Comparison of ENCODE assay signal across 8 cellular contexts in genomic region chr3:158109804-158110657, GRCh38. TPM values are rescaled to one million over a fixed set of nuclear protein-coding genes. Genes with fewer than 3 reads are reported as not detected.
DNase-seq lines count a peak whose midpoint lies in the region; ATAC-seq and TF ChIP-seq lines count a peak whose summit lies in the region.

Gene RSRC1 (plus strand): TSS chr3:158110089. CDS start chr3:158122105, 12,016 bp downstream.

- TF ChIP-seq CTCF in OCI-LY7 (conservative IDR thresholded peaks at IDR 0.05; ENCODE audit: low read length): no peak
- no peak for TF ChIP-seq CTCF in epithelial cell of esophagus (IDR thresholded peaks at IDR 0.05; ENCODE audit: insufficient read depth, low read depth, low read length, missing control alignments)

- peak within 1 kb of the TSS; percentile 85 for H3K27ac ChIP-seq in HUES64 (ENCODE audit: low read depth, low read length)
- H3K27ac ChIP-seq in OCI-LY7 (ENCODE audit: low read depth, low read length, poor library complexity, severe bottlenecking): peak within 1 kb of the TSS; percentile 80

- peaks cover 46% of the 10 kb centered on the region for H3K27me3 ChIP-seq in HUES64 (ENCODE audit: insufficient read depth, low read length)

- ATAC-seq in GM21515 (IDR thresholded peaks at IDR 0.05; ENCODE audit: unreplicated experiment): peak; percentile 87

- BruUV-seq in OCI-LY7 (replicated peaks; lab: Mats Ljungman, UMichigan): no TSS peak

- intact Hi-C loops in OCI-LY7 (cut with micrococcal nuclease; ENCODE audit: unreplicated experiment): loop anchor here (2.0 to 5.0 kb wide), 3 partner anchors 247 to 949 kb away; partner anchors contain the start of genes CCNL1 and GFM1

- POLR2A ChIA-PET in OCI-LY7 (lab: Charles Lee): interaction anchor here (0.6 to 5.0 kb wide), 15 partner anchors 10 to 1448 kb away, joined by 3 to 56 read pairs (median 4); partner anchors contain the start of gene GFM1

- peak within 1 kb of the TSS; percentile 97 for H2AFZ ChIP-seq in OCI-LY7 (ENCODE audit: low read length)

- H3K4me3 ChIP-seq in HUES64 (ENCODE audit: low read length) (peak within 1 kb of the TSS; percentile 88), OCI-LY7 (ENCODE audit: low read depth, low read length, poor library complexity, severe bottlenecking) (peak within 1 kb of the TSS; percentile 90), epithelial cell of esophagus (ENCODE audit: low read length) (peak within 1 kb of the TSS; percentile 93)

- peaks cover 8% of the 10 kb centered on the region; the same call in 1 of the 2 replicates for H4K20me1 ChIP-seq in OCI-LY7 (ENCODE audit: insufficient read depth, low read length)

- H3K36me3 ChIP-seq in HUES64 (ENCODE audit: insufficient read depth, low read length) (no peaks in the 10 kb centered on the region), OCI-LY7 (ENCODE audit: insufficient read depth, low read length) (peaks cover 23% of the 10 kb centered on the region)

- H3K79me2 ChIP-seq in OCI-LY7 (ENCODE audit: insufficient read depth, low read depth, low read length): peaks cover 51% of the 10 kb centered on the region

- H3K4me1 ChIP-seq in HUES64 (ENCODE audit: insufficient read depth, low read length) (peaks cover 12% of the 10 kb centered on the region; the same call in 1 of the 2 replicates), OCI-LY7 (ENCODE audit: insufficient read depth, low read length, poor library complexity, severe bottlenecking) (peaks cover 37% of the 10 kb centered on the region)

- CTCF ChIA-PET in OCI-LY7 (lab: Charles Lee; ENCODE audit: unreplicated experiment): interaction anchor here (0.7 kb wide), 1 partner anchor 265 kb away, joined by 4 read pairs; no protein-coding TSS in a partner anchor

- in situ Hi-C loops in Caki2 (cut with HindIII; ENCODE audit: low pct_unique_long_range_greater_than_20kb, low sequenced_read_pairs): no loop called here

- H3K9me3 ChIP-seq in HUES64 (ENCODE audit: insufficient read depth, low read depth, low read length): no peaks in the 10 kb centered on the region
- peaks cover 10% of the 10 kb centered on the region; the same call in 1 of the 2 replicates for H3K9me3 ChIP-seq in OCI-LY7 (ENCODE audit: low read length)

- WGBS in HUES64: under 1% methylated on average over 56 of the region's 57 CpGs

- H3K9me2 ChIP-seq in OCI-LY7 (ENCODE audit: insufficient read depth, low read length): no peaks in the 10 kb centered on the region

- H3K4me2 ChIP-seq in OCI-LY7 (ENCODE audit: low read length): peak within 1 kb of the TSS; percentile 100

- peak; percentile 95 for DNase-seq in Caki2 (ENCODE audit: low read depth)
- DNase-seq in OCI-LY7 (ENCODE audit: low spot score): peak; percentile 91
- peak; percentile 55 for DNase-seq in activated T-cell treated with anti-CD3 and anti-CD28 coated beads for 1 hour (ENCODE audit: low read depth)
- DNase-seq in epithelial cell of esophagus (ENCODE audit: low read depth): peak; percentile 94
- peak; percentile 86 for DNase-seq in mucosa of gallbladder (ENCODE audit: low spot score)
- peak; percentile 68 for DNase-seq in stimulated activated CD8-positive, alpha-beta memory T cell treated with anti-CD3 and anti-CD28 coated beads, Interleukin-4, amount 100 ng/mL, for 24 hours (ENCODE audit: low read depth)

- peak within 1 kb of the TSS; percentile 88 for H3K9ac ChIP-seq in HUES64 (ENCODE audit: low read depth, low read length)

RNA-seq across cellular contexts. Expression of gene RSRC1, which starts in this region (rescaled TPM):
- total RNA-seq in Caki2 (2014; rRNA removed; shearing (Covaris generic); ENCODE audit: low replicate concordance): 57.2 and 72.1 TPM in 2 replicates
- 24.3 TPM for polyA plus RNA-seq in HUES64 (2013, experiment 1 of 2)
- 24.5 TPM for polyA plus RNA-seq in HUES64 (2013, experiment 2 of 2)
- total RNA-seq in OCI-LY7 (2014; rRNA removed; shearing (Covaris generic)): 78.1 and 97.4 TPM in 2 replicates
- total RNA-seq in OCI-LY7 (2022) (76.3 and 77.7 TPM in 2 replicates), mucosa of gallbladder (30.4 TPM)

Comparison
In these comparisons a context has a peak if more than half of its experiments do, and no peak if none do; other contexts are left out.
1. Peak in every context shown above with its lines: DNase-seq, ATAC-seq, H3K4me3 ChIP-seq and H3K27ac ChIP-seq.